ENCODE assay signal across 2 cellular contexts in genomic region chr12:32052300-32052691, GRCh38.
TF ChIP-seq lines count a peak whose summit lies in the region.

No MANE protein-coding gene starts in this region.

TF ChIP-seq in A549, 52 proteins besides CTCF, POLR2A, EP300 and RAD21:
- TF ChIP-seq ZSCAN20 (CRISPR knock-in tag; IDR thresholded peaks at IDR 0.05): no peak
- TF ChIP-seq PHF8 (IDR thresholded peaks at IDR 0.05; ENCODE audit: borderline replicate concordance, low read depth): no peak
- no peak for TF ChIP-seq NR3C1 (IDR thresholded peaks at IDR 0.05)
- no peak for TF ChIP-seq HEYL (CRISPR knock-in tag; IDR thresholded peaks at IDR 0.05)
- TF ChIP-seq ATOH8 (CRISPR knock-in tag; IDR thresholded peaks at IDR 0.05; ENCODE audit: low read depth): no peak
- no peak for TF ChIP-seq BHLHE40 (IDR thresholded peaks at IDR 0.05; ENCODE audit: low read depth, low read length)
- no peak for TF ChIP-seq FOSL2 (IDR thresholded peaks at IDR 0.05)
- no peak for TF ChIP-seq FOSL2 (CRISPR knock-in tag; IDR thresholded peaks at IDR 0.05)
- no peak for TF ChIP-seq RNF2 (IDR thresholded peaks at IDR 0.05; ENCODE audit: borderline replicate concordance, low read depth)
- TF ChIP-seq CHD4 (IDR thresholded peaks at IDR 0.05; ENCODE audit: borderline replicate concordance): no peak
- TF ChIP-seq JUN (IDR thresholded peaks at IDR 0.05): no peak
- TF ChIP-seq CHD2 (IDR thresholded peaks at IDR 0.05; ENCODE audit: low read length, partially characterized antibody): no peak

TF ChIP-seq in H1, 55 proteins besides CTCF, POLR2A, EP300 and RAD21:
- no peak for TF ChIP-seq YY1 (IDR thresholded peaks at IDR 0.05; ENCODE audit: low read depth, low read length)
- TF ChIP-seq SUZ12 (IDR thresholded peaks at IDR 0.05; ENCODE audit: low read length): no peak
- no peak for TF ChIP-seq SP1 (IDR thresholded peaks at IDR 0.05; ENCODE audit: low read depth, low read length)
- TF ChIP-seq SRF (IDR thresholded peaks at IDR 0.05; ENCODE audit: low read depth, low read length): no peak
- TF ChIP-seq CHD7 (IDR thresholded peaks at IDR 0.05; ENCODE audit: insufficient replicate concordance, low read length): no peak
- no peak for TF ChIP-seq MAX (IDR thresholded peaks at IDR 0.05)
- TF ChIP-seq FOSL1 (IDR thresholded peaks at IDR 0.05; ENCODE audit: insufficient read depth, low read depth, low read length): no peak
- TF ChIP-seq POU5F1 (IDR thresholded peaks at IDR 0.05; ENCODE audit: low read depth, low read length): no peak
- TF ChIP-seq SIRT6 (IDR thresholded peaks at IDR 0.05; ENCODE audit: low read length): no peak
- TF ChIP-seq RBBP5 (IDR thresholded peaks at IDR 0.05; ENCODE audit: borderline replicate concordance, low read depth, low read length): no peak
